8 cellular contexts compared by ENCODE assay signal in genomic region chr18:50287441-50288347, GRCh38. TPM values are rescaled to one million over a fixed set of nuclear protein-coding genes. Genes with fewer than 3 reads are reported as not detected.
A peak's percentile ranks its signal among the peaks of the same experiment; 100 is the strongest.
DNase-seq lines count a peak whose midpoint lies in the region; ATAC-seq and TF ChIP-seq lines count a peak whose summit lies in the region.

Gene CXXC1, minus strand, starts transcription at chr18:50287692. Its CDS starts 103 bp downstream, at chr18:50287589.

- peak within 1 kb of the TSS; percentile 51 to 94 (median 85) for H3K27ac ChIP-seq in adrenal gland
- peak within 1 kb of the TSS; percentile 45 to 94 (median 86) for H3K27ac ChIP-seq in heart left ventricle
- peak within 1 kb of the TSS; percentile 84 to 92 (median 88) for H3K27ac ChIP-seq in upper lobe of left lung

- TF ChIP-seq CTCF in GM13976 (IDR thresholded peaks at IDR 0.05; ENCODE audit: borderline replicate concordance, control extremely low read depth, extremely low read depth, insufficient read depth, missing control alignments) (peak; percentile 45), adrenal gland (IDR thresholded peaks at IDR 0.05) (peak; percentile 19 to 78 (median 68)), heart left ventricle (IDR thresholded peaks at IDR 0.05) (peak; percentile 36 to 63 (median 48)), upper lobe of left lung (IDR thresholded peaks at IDR 0.05) (peak; percentile 46 to 92 (median 86))

- TF ChIP-seq POLR2A in adrenal gland (IDR thresholded peaks at IDR 0.05): peak in 1 of 2 donors; percentile 57
- TF ChIP-seq POLR2A in heart left ventricle (IDR thresholded peaks at IDR 0.05): peak in 1 of 2 donors; percentile 44
- peak in 2 of 4 donors; percentile 30 to 60 for TF ChIP-seq POLR2A in upper lobe of left lung (IDR thresholded peaks at IDR 0.05)

- ATAC-seq in HG02870 (IDR thresholded peaks at IDR 0.05; ENCODE audit: unreplicated experiment): peak; percentile 90
- peak; percentile 95 to 97 (median 96) for ATAC-seq in heart left ventricle
- peak; percentile 96 to 98 for ATAC-seq in upper lobe of left lung (ENCODE audit: low FRiP score in 2 of 2)

- TF ChIP-seq EP300 in upper lobe of left lung (IDR thresholded peaks at IDR 0.05): peak in 1 of 4 donors; percentile 3

- WGBS in adrenal gland, 4 donors: 0 to 1% (median 0%) methylated on average over 32 to 76 of the region's 76 CpGs
- WGBS in heart left ventricle, 4 donors: 0 to 1% (median 0%) methylated on average over 23 to 76 of the region's 76 CpGs
- WGBS in upper lobe of left lung, 2 donors: 0 to 1% methylated on average over 57 to 72 of the region's 76 CpGs

- H3K36me3 ChIP-seq in adrenal gland (replicated peaks in 1 of 2) (peaks cover 0 to 21% of the 10 kb centered on the region in 2 donors), heart left ventricle (peaks cover 0 to 29% (median 17%) of the 10 kb centered on the region in 9 donors), upper lobe of left lung (peaks cover 7 to 33% (median 28%) of the 10 kb centered on the region in 4 donors)

- in situ Hi-C loops in GM13976 (cut with MboI; ENCODE audit: low sequenced_read_pairs, unreplicated experiment): loop anchor here (10.0 kb wide), 1 partner anchor 67 kb away; no protein-coding TSS in a partner anchor

- peak; percentile 92 for DNase-seq in GM13976 (ENCODE audit: low spot score)
- peak; percentile 100 for DNase-seq in NCI-H146 (lab: John Stamatoyannopoulos, UW)
- peak; percentile 97 to 99 (median 97) for DNase-seq in T-helper 1 cell
- DNase-seq in adrenal gland: peak; percentile 95 to 99 (median 98)
- peak; percentile 97 to 99 (median 98) for DNase-seq in heart left ventricle
- peak; percentile 93 to 100 (median 98) for DNase-seq in posterior cingulate gyrus
- DNase-seq in upper lobe of left lung: peak; percentile 96 to 99

- H3K4me3 ChIP-seq in adrenal gland (peak within 1 kb of the TSS; percentile 53 to 89 (median 84)), heart left ventricle (peak within 1 kb of the TSS; percentile 55 to 90 (median 77)), upper lobe of left lung (peak within 1 kb of the TSS; percentile 81 to 94 (median 89))

- no peaks in the 10 kb centered on the region for H3K9me3 ChIP-seq in adrenal gland (replicated peaks in 1 of 3)
- no peaks in the 10 kb centered on the region for H3K9me3 ChIP-seq in heart left ventricle
- H3K9me3 ChIP-seq in upper lobe of left lung: no peaks in the 10 kb centered on the region

- intact Hi-C loops in adrenal gland (cut with DNase I): no loop called here
- intact Hi-C loops in heart left ventricle (cut with DNase I): loop anchor here in 6 of 10 donors (5.0 to 10.0 kb wide), 8 partner anchors 85 to 793 kb away; partner anchors contain the start of genes RPL17 (in 2 of the 6), ACAA2 (in 1 of the 6), ELAC1 (in 1 of the 6) and ME2 (in 1 of the 6)
- intact Hi-C loops in posterior cingulate gyrus (cut with DNase I): loop anchor here (2.0 to 10.0 kb wide), 2 partner anchors 87 to 737 kb away; partner anchors contain the start of gene SKA1

- H3K27me3 ChIP-seq in adrenal gland (no peaks in the 10 kb centered on the region), heart left ventricle (no peaks in the 10 kb centered on the region), upper lobe of left lung (no peaks in the 10 kb centered on the region)

- H3K4me1 ChIP-seq in adrenal gland (replicated peaks in 1 of 2) (peaks cover 0 to 5% of the 10 kb centered on the region in 2 donors), heart left ventricle (peaks cover 0 to 20% (median 0%) of the 10 kb centered on the region in 12 donors), upper lobe of left lung (peaks cover 5 to 22% (median 11%) of the 10 kb centered on the region in 4 donors)

RNA-seq across cellular contexts. Expression of gene CXXC1, which starts in this region (rescaled TPM):
- total RNA-seq in adrenal gland (100 to 1,000 TPM in 2 of 8 donors, 10 to 100 TPM in 6; 28.6 to 119 (median 66.2) TPM), heart left ventricle (10 to 100 TPM; 18.3 to 36.7 (median 33.2) TPM), upper lobe of left lung (100 to 1,000 TPM in 1 of 6 donors, 10 to 100 TPM in 5; 49.6 to 247 (median 85.4) TPM)
- polyA plus RNA-seq in adrenal gland (100 to 1,000 TPM in 2 of 3 donors, 10 to 100 TPM in 1; 35.6 to 295 (median 249) TPM), heart left ventricle (10 to 100 TPM; 36.2 to 39.5 TPM)

Comparison
In these comparisons a context has a peak if more than half of its experiments do, and no peak if none do; other contexts are left out.
1. Peak in every context shown above with its lines: DNase-seq, ATAC-seq, H3K4me3 ChIP-seq and H3K27ac ChIP-seq.
2. intact Hi-C loops: an anchor here in heart left ventricle (5.0 to 10.0 kb wide) and posterior cingulate gyrus (2.0 to 10.0 kb wide); none called in adrenal gland.